Comparison of ENCODE assay signal across 12 cellular contexts in the genomic region with DNA sequence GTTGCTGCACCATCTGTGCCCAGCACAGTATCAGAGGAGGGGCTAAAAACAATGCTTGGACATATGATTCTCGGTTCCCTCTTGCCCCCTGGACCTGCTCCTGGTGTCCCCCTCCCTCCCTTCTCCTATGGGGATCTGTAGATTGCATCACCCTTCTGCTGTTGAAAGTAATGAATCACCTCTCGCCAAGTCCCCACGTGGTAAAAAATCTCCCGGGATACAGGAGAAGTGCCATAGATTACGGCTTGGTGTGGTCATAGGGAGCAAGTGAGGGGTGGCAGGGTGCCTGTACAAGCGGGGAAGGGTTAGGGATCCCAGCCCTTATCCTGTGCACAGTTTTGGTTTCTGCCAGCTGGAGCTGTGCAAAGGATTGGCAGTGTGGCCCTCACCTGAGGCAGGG. TPM values are rescaled to one million over a fixed set of nuclear protein-coding genes. Genes with fewer than 3 reads are reported as not detected.
DNase-seq lines count a peak whose midpoint lies in the region; ATAC-seq, FAIRE-seq and TF ChIP-seq lines count a peak whose summit lies in the region.
"Had no signal": no experiment of that assay in that cellular context is flagged by ENCODE, and none has a peak within 500 bp of the region (broad histone marks: within the 10 kb centered on the region; RNA-seq: fewer than 3 reads in every experiment).

No MANE protein-coding gene starts in this region.

- H3K36me3 ChIP-seq in keratinocyte (ENCODE audit: control insufficient read depth in 2 of 2, extremely low read depth in 1 of 2, insufficient read depth in 2 of 2, low read length in 2 of 2): no peaks in the 10 kb centered on the region
- H3K36me3 ChIP-seq in CD4-positive, alpha-beta memory T cell (ENCODE audit: insufficient read depth, low read length): no peaks in the 10 kb centered on the region
- H3K36me3 ChIP-seq: suprapubic skin had no signal

- intact Hi-C loops in CD4-positive, alpha-beta memory T cell (cut with micrococcal nuclease): no loop called here

- H3K4me3 Mint-ChIP-seq in chondrocyte (ENCODE audit: unreplicated experiment): no peak overlapping the region
- H3K4me3 Mint-ChIP-seq in CD4-positive, alpha-beta memory T cell: no peak overlapping the region

- H3K9me3 ChIP-seq in A549 (no peaks in the 10 kb centered on the region), keratinocyte (ENCODE audit: control insufficient read depth, low read depth, low read length) (no peaks in the 10 kb centered on the region)
- no peaks in the 10 kb centered on the region for H3K9me3 ChIP-seq in CD4-positive, alpha-beta memory T cell (ENCODE audit: control insufficient read depth in 1 of 2, low read length in 2 of 2)
- H3K9me3 ChIP-seq: suprapubic skin had no signal

- TF ChIP-seq CTCF in A549 (IDR thresholded peaks at IDR 0.05) (no peak), chondrocyte (IDR thresholded peaks at IDR 0.05) (no peak), keratinocyte (optimal IDR thresholded peaks at IDR 0.05 in 1 of 3, IDR thresholded peaks at IDR 0.05 in 1 of 3, conservative IDR thresholded peaks at IDR 0.05 in 1 of 3; ENCODE audit: extremely low read depth in 1 of 3, insufficient read depth in 2 of 3, low read length in 3 of 3) (no peak)

- H3K36me3 Mint-ChIP-seq in chondrocyte (ENCODE audit: low read depth): no peaks in the 10 kb centered on the region
- no peaks in the 10 kb centered on the region for H3K36me3 Mint-ChIP-seq in CD4-positive, alpha-beta memory T cell

- POLR2A ChIA-PET in A549 (lab: Yijun Ruan, JAX): no interaction called here
- POLR2A ChIA-PET in CD4-positive, alpha-beta memory T cell (lab: Charles Lee; ENCODE audit: partially characterized antibody): no interaction called here

- dilution Hi-C loops in keratinocyte (cut with MboI; ENCODE audit: extremely low pct_ligation_motif_present, low sequenced_read_pairs): no loop called here

- H3K79me2 ChIP-seq in keratinocyte (ENCODE audit: control insufficient read depth, insufficient read depth, low read length): no peaks in the 10 kb centered on the region

- no peaks in the 10 kb centered on the region for H3K27me3 Mint-ChIP-seq in chondrocyte (ENCODE audit: low read depth)
- H3K27me3 Mint-ChIP-seq in CD4-positive, alpha-beta memory T cell: peaks cover 0 to 3% of the 10 kb centered on the region in 2 donors

- no peak for TF ChIP-seq EP300 in A549 (IDR thresholded peaks at IDR 0.05)

- H2AFZ ChIP-seq in keratinocyte (ENCODE audit: control insufficient read depth, low read length): no peak overlapping the region

- 0 out of 6 replicates have a peak, but pooled peaks of 1 of the 2 experiments have one; percentile 11 for ATAC-seq in A549
- ATAC-seq: PC-3 had no signal

- H3K27me3 ChIP-seq in keratinocyte (ENCODE audit: control insufficient read depth, extremely low read depth, insufficient read depth, low read length): no peaks in the 10 kb centered on the region
- no peaks in the 10 kb centered on the region for H3K27me3 ChIP-seq in CD4-positive, alpha-beta memory T cell (ENCODE audit: insufficient read depth, low read length)
- H3K27me3 ChIP-seq: suprapubic skin had no signal

- no peak for TF ChIP-seq RAD21 in A549 (conservative IDR thresholded peaks at IDR 0.05 in 1 of 2, IDR thresholded peaks at IDR 0.05 in 1 of 2)

- H3K4me1 Mint-ChIP-seq in chondrocyte (ENCODE audit: low read depth): peaks cover 86% of the 10 kb centered on the region
- H3K4me1 Mint-ChIP-seq in CD4-positive, alpha-beta memory T cell: peaks cover 0 to 1% (median 0%) of the 10 kb centered on the region in 4 donors

- H3K9me1 ChIP-seq in keratinocyte (ENCODE audit: control insufficient read depth, extremely low read depth, insufficient read depth, low read length): no peaks in the 10 kb centered on the region

- FAIRE-seq in A549 (lab: Jason Lieb, UNC) (no peak), keratinocyte (lab: Jason Lieb, UNC) (peak; percentile 32)
- FAIRE-seq: G401.6 had no signal

- CTCF ChIA-PET in A549 (lab: Yijun Ruan, JAX): interaction anchor here (1.4 kb wide), 1 partner anchor 28 kb away, joined by 5 read pairs; no protein-coding TSS in a partner anchor
- CTCF ChIA-PET in CD4-positive, alpha-beta memory T cell (lab: Charles Lee; ENCODE audit: partially characterized antibody): no interaction called here

- no peak overlapping the region for H3K9ac ChIP-seq in keratinocyte (ENCODE audit: control insufficient read depth, extremely low read depth, insufficient read depth, low read length)
- H3K9ac ChIP-seq: KMS-11 had no signal

- DNase-seq in A549 (ENCODE audit: low read depth in 1 of 2, low spot score in 1 of 2) (no peak), MV-4-11 (lab: John Stamatoyannopoulos, UW) (peak; percentile 48), chondrocyte (ENCODE audit: low spot score) (no peak), keratinocyte (ENCODE audit: low read depth, low spot score) (no peak), inferior parietal cortex (ENCODE audit: extremely low spot score) (no peak)
- DNase-seq in activated CD4-positive, alpha-beta T cell treated with anti-CD3 and anti-CD28 coated beads for 1 hour: no peak
- DNase-seq in activated CD8-positive, alpha-beta memory T cell treated with anti-CD3 and anti-CD28 coated beads for 24 hours: no peak
- no peak for DNase-seq in CD4-positive, alpha-beta memory T cell
- DNase-seq: PC-3 had no signal

- H3K4me3 ChIP-seq in A549: no peak overlapping the region
- H3K4me3 ChIP-seq in keratinocyte (ENCODE audit: control insufficient read depth in 2 of 3, extremely low read depth in 1 of 3, insufficient read depth in 2 of 3, low read depth in 1 of 3, low read length in 3 of 3): no peak overlapping the region
- H3K4me3 ChIP-seq in CD4-positive, alpha-beta memory T cell (ENCODE audit: low read length in 2 of 2): no peak overlapping the region
- H3K4me3 ChIP-seq: suprapubic skin had no signal

- no peak for TF ChIP-seq POLR2A in A549 (IDR thresholded peaks at IDR 0.05; ENCODE audit: low read length)

- no peaks in the 10 kb centered on the region for H3K9me3 Mint-ChIP-seq in chondrocyte (ENCODE audit: low read depth)
- H3K9me3 Mint-ChIP-seq in CD4-positive, alpha-beta memory T cell: no peaks in the 10 kb centered on the region

- H3K4me2 ChIP-seq in A549 (peak overlapping the region; percentile 39; the same call in 1 of the 3 replicates), keratinocyte (ENCODE audit: control insufficient read depth, extremely low read depth, insufficient read depth, low read depth, low read length) (peak overlapping the region; percentile 6)
- H3K4me2 ChIP-seq: KMS-11 had no signal

- peak overlapping the region; percentile 96 to 100 for H3K27ac ChIP-seq in A549
- H3K27ac ChIP-seq in keratinocyte (ENCODE audit: control insufficient read depth, insufficient read depth, low read length): peak overlapping the region; percentile 0
- no peak overlapping the region for H3K27ac ChIP-seq in CD4-positive, alpha-beta memory T cell (ENCODE audit: low read depth, low read length)
- H3K27ac ChIP-seq: KMS-11, suprapubic skin had no signal

- no peaks in the 10 kb centered on the region for H4K20me1 ChIP-seq in keratinocyte (ENCODE audit: control insufficient read depth, extremely low read depth, insufficient read depth, low read length)

- 48% methylated on average over 6 of the region's 6 CpGs for WGBS in A549 (ENCODE audit: missing lambda C conversion rate)

- peaks cover 72% of the 10 kb centered on the region for H3K4me1 ChIP-seq in A549
- peaks cover 51% of the 10 kb centered on the region for H3K4me1 ChIP-seq in keratinocyte (ENCODE audit: control insufficient read depth, extremely low read depth, insufficient read depth, low read length)
- no peaks in the 10 kb centered on the region for H3K4me1 ChIP-seq in CD4-positive, alpha-beta memory T cell (ENCODE audit: insufficient read depth, low read length)

- H3K27ac Mint-ChIP-seq in chondrocyte (ENCODE audit: unreplicated experiment): peak overlapping the region; percentile 82
- H3K27ac Mint-ChIP-seq in CD4-positive, alpha-beta memory T cell: peak overlapping the region in 1 of 7 donors; percentile 64

TF ChIP-seq in A549, 52 proteins besides CTCF, POLR2A, EP300 and RAD21 (continues in another document):
- TF ChIP-seq JUN (IDR thresholded peaks at IDR 0.05) (no peak), ZFP36 (IDR thresholded peaks at IDR 0.05; ENCODE audit: borderline replicate concordance, partially characterized antibody) (no peak), CEBPB (IDR thresholded peaks at IDR 0.05) (peak; percentile 71 to 83), FOSL2 (IDR thresholded peaks at IDR 0.05) (no peak), FOSL2 (CRISPR knock-in tag; IDR thresholded peaks at IDR 0.05) (peak; percentile 45), ZNF302 (CRISPR knock-in tag; IDR thresholded peaks at IDR 0.05) (no peak)
- TF ChIP-seq, protein P1, sequence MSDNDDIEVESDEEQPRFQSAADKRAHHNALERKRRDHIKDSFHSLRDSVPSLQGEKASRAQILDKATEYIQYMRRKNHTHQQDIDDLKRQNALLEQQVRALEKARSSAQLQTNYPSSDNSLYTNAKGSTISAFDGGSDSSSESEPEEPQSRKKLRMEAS (IDR thresholded peaks at IDR 0.05): peak; percentile 61; the same call in 1 of the 2 replicates
- TF ChIP-seq, protein P2, sequence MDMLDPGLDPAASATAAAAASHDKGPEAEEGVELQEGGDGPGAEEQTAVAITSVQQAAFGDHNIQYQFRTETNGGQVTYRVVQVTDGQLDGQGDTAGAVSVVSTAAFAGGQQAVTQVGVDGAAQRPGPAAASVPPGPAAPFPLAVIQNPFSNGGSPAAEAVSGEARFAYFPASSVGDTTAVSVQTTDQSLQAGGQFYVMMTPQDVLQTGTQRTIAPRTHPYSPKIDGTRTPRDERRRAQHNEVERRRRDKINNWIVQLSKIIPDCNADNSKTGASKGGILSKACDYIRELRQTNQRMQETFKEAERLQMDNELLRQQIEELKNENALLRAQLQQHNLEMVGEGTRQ (IDR thresholded peaks at IDR 0.05): 0 out of 2 replicates have a peak, but pooled peaks have one; percentile 9

RNA-seq across cellular contexts. Expression of a gene that starts 37.7 kb away (rescaled TPM):
- polyA plus RNA-seq in A549 (2011; rRNA removed) (36.3 and 44.1 TPM in 2 replicates), A549 (2017; fragmentation: RNase III; extraction: RNeasy Plus Mini Kit Qiagen cat#74134 plus additional on column Dnase treatment) (40.7 to 49.4 TPM (median 41.1 TPM) in 3 replicates), keratinocyte (39.8 to 57.2 TPM (median 45.6 TPM) in 3 replicates)
- 70.4 and 95.3 TPM in 2 replicates for polyA plus RNA-seq in A549 (2012; cell fraction: cytosol; rRNA removed)
- 144 and 160 TPM in 2 replicates for polyA plus RNA-seq in A549 (2012; cell fraction: nucleus; rRNA removed)
- polyA minus RNA-seq in A549 (2011; rRNA and poly(A)+ RNA removed): 48.6 and 69.1 TPM in 2 replicates
- 145 to 259 TPM (median 256 TPM) in 3 replicates for total RNA-seq in chondrocyte
- 52.7 TPM for polyA plus RNA-seq in keratinocyte (2011; ENCODE audit: low read depth)
- 30.8 and 32.5 TPM in 2 replicates for polyA plus RNA-seq in keratinocyte (2011; cell fraction: cytosol; rRNA removed)
- 88.6 and 88.9 TPM in 2 replicates for polyA plus RNA-seq in keratinocyte (2011; cell fraction: nucleus; rRNA removed)
- 44.4 and 81.4 TPM in 2 replicates for polyA plus RNA-seq in keratinocyte (2012; ENCODE audit: low replicate concordance)
- 49.8 to 105 TPM (median 62.0 TPM) in 3 replicates for polyA minus RNA-seq in keratinocyte
- 64.5 TPM for polyA minus RNA-seq in keratinocyte (2011; cell fraction: cytosol; rRNA and poly(A)+ RNA removed)
- 82.0 and 84.4 TPM in 2 replicates for polyA minus RNA-seq in keratinocyte (2011; cell fraction: nucleus; rRNA and poly(A)+ RNA removed)
- under 1 TPM in 1 of 2 experiments, not detected in 1; 0.23 TPM for total RNA-seq in CD4-positive, alpha-beta memory T cell
- polyA plus RNA-seq in CD4-positive, alpha-beta memory T cell: under 1 TPM in 1 of 2 donors, not detected in 1; 0.48 TPM

Comparison
In these comparisons a context has a peak if more than half of its experiments do, and no peak if none do; other contexts are left out.
1. RNA of a gene that starts 37.7 kb away (polyA plus RNA-seq): 36.3 to 160 TPM in A549 and 30.8 to 88.9 TPM in keratinocyte; 0.48 TPM in CD4-positive, alpha-beta memory T cell; every median in the first group is over 10 times any median in the second.